Comparison of ENCODE assay signal across 8 cellular contexts in genomic region chr12:15276088-15276698, GRCh38. TPM values are rescaled to one million over a fixed set of nuclear protein-coding genes. Genes with fewer than 3 reads are reported as not detected.
DNase-seq lines count a peak whose midpoint lies in the region; ATAC-seq and TF ChIP-seq lines count a peak whose summit lies in the region.

No MANE protein-coding gene starts in this region.

- H3K4me1 ChIP-seq in Loucy (ENCODE audit: insufficient read depth, low read length, poor library complexity, severe bottlenecking) (peaks cover 10% of the 10 kb centered on the region), adipocyte (ENCODE audit: control insufficient read depth, insufficient read depth, low read length) (peaks cover 34% of the 10 kb centered on the region), suprapubic skin (peaks cover 32% of the 10 kb centered on the region)

- no peak overlapping the region for H3K27ac ChIP-seq in suprapubic skin

- H3K27me3 ChIP-seq in Loucy (ENCODE audit: insufficient read depth, low read length, poor library complexity, severe bottlenecking) (peaks cover 33% of the 10 kb centered on the region), adipocyte (replicated peaks; ENCODE audit: control insufficient read depth, insufficient read depth, low read length) (no peaks in the 10 kb centered on the region), suprapubic skin (no peaks in the 10 kb centered on the region)

- no peak for ATAC-seq in HG02840 (IDR thresholded peaks at IDR 0.05; ENCODE audit: low FRiP score, unreplicated experiment)

- WGBS in suprapubic skin: 33% methylated on average over 8 of the region's 8 CpGs

- DNase-seq in NCI-H2196 (lab: John Stamatoyannopoulos, UW; ENCODE audit: unreplicated experiment) (peak; percentile 0), NCI-H2196 treated with DMSO at 0.1 percent for 48 hours (lab: John Stamatoyannopoulos, UW; ENCODE audit: unreplicated experiment) (no peak), adipocyte (ENCODE audit: low read depth) (peak; percentile 70), hippocampal formation (lab: John Stamatoyannopoulos, UW) (peak; percentile 5 to 55), suprapubic skin (ENCODE audit: low spot score in 2 of 2) (no peak)
- no peak for DNase-seq in stimulated activated CD4-positive, alpha-beta T cell treated with anti-CD3 and anti-CD28 coated beads, Interleukin-2, amount 100 ng/mL, for 24 hours

- H4K20me1 ChIP-seq in Loucy (ENCODE audit: insufficient read depth, low read length, poor library complexity, severe bottlenecking): no peaks in the 10 kb centered on the region

- H3F3A ChIP-seq in Loucy (ENCODE audit: low read depth): no peaks in the 10 kb centered on the region

- no peak for TF ChIP-seq POLR2A in suprapubic skin (IDR thresholded peaks at IDR 0.05)

- H3K4me2 ChIP-seq in Loucy (ENCODE audit: low read depth, low read length, poor library complexity, severe bottlenecking): no peak overlapping the region

- H3K9me3 ChIP-seq in Loucy (ENCODE audit: insufficient read depth, low read depth, low read length) (no peaks in the 10 kb centered on the region), adipocyte (ENCODE audit: control insufficient read depth, low read length) (no peaks in the 10 kb centered on the region), suprapubic skin (no peaks in the 10 kb centered on the region)

- no peak for TF ChIP-seq EP300 in suprapubic skin (IDR thresholded peaks at IDR 0.05)

- H2AFZ ChIP-seq in Loucy (ENCODE audit: low read length): no peak overlapping the region

- H3K9me2 ChIP-seq in Loucy (replicated peaks; ENCODE audit: low read depth, low read length): no peaks in the 10 kb centered on the region

- peak; percentile 89 for TF ChIP-seq CTCF in Loucy (conservative IDR thresholded peaks at IDR 0.05; ENCODE audit: low read length)
- peak; percentile 41 to 63 for TF ChIP-seq CTCF in suprapubic skin (IDR thresholded peaks at IDR 0.05)

- H3K36me3 ChIP-seq in Loucy (ENCODE audit: insufficient read depth, low read length) (no peaks in the 10 kb centered on the region), adipocyte (ENCODE audit: control insufficient read depth, insufficient read depth, low read length, severe bottlenecking) (no peaks in the 10 kb centered on the region), suprapubic skin (no peaks in the 10 kb centered on the region)

- H3K79me2 ChIP-seq in Loucy (ENCODE audit: insufficient read depth, low read length): no peaks in the 10 kb centered on the region

- H3K9ac ChIP-seq in Loucy (ENCODE audit: low read depth, low read length, poor library complexity, severe bottlenecking) (no peak overlapping the region), adipocyte (ENCODE audit: low read length) (peak overlapping the region; percentile 12)

- H3K4me3 ChIP-seq in Loucy (ENCODE audit: low read length, poor library complexity, severe bottlenecking): no peak overlapping the region
- no peak overlapping the region for H3K4me3 ChIP-seq in adipocyte (ENCODE audit: low read length)
- H3K4me3 ChIP-seq in suprapubic skin: no peak overlapping the region

RNA-seq across cellular contexts. Expression of gene PTPRO, which starts 46.1 kb away (rescaled TPM):
- total RNA-seq in suprapubic skin: under 1 TPM; 0.26 to 0.81 (median 0.51) TPM

RNA-seq across cellular contexts. Expression of gene RERG, which starts 55.0 kb away (rescaled TPM):
- total RNA-seq in suprapubic skin: 10 to 100 TPM in 2 of 4 donors, 1 to 10 TPM in 2; 7.7 to 23.9 (median 10.9) TPM

Comparison
In these comparisons a context has a peak if more than half of its experiments do, and no peak if none do; other contexts are left out.
1. DNase-seq: peak in NCI-H2196 (single experiment), adipocyte (single experiment) and hippocampal formation (2 of 2); none in NCI-H2196 treated with DMSO at 0.1 percent for 48 hours (single experiment), suprapubic skin (0 of 2) and stimulated activated CD4-positive, alpha-beta T cell treated with anti-CD3 and anti-CD28 coated beads, Interleukin-2, amount 100 ng/mL, for 24 hours (0 of 2).